ENCODE assay signal across 9 cellular contexts in genomic region chr22:31161386-31161785, GRCh38. TPM values are rescaled to one million over a fixed set of nuclear protein-coding genes. Genes with fewer than 3 reads are reported as not detected.
DNase-seq lines count a peak whose midpoint lies in the region; ATAC-seq and TF ChIP-seq lines count a peak whose summit lies in the region.
"Had no signal": no experiment of that assay in that cellular context is flagged by ENCODE, and none has a peak within 500 bp of the region (broad histone marks: within the 10 kb centered on the region; RNA-seq: fewer than 3 reads in every experiment).

No MANE protein-coding gene starts in this region.

- peak overlapping the region; percentile 75 for H3K4me3 ChIP-seq in astrocyte of the cerebellum (ENCODE audit: low read depth, low read length)
- peak overlapping the region; percentile 65 to 84 for H3K4me3 ChIP-seq in tibial artery

- H3K36me3 Mint-ChIP-seq in activated T-cell treated with anti-CD3 and anti-CD28 coated beads, Interleukin-2, amount 50 U/mL, for 4 hours (ENCODE audit: insufficient read depth) = peaks cover 10% of the 10 kb centered on the region
- peaks cover 9% of the 10 kb centered on the region for H3K36me3 Mint-ChIP-seq in memory B cell

- peak overlapping the region; percentile 96 for H3K27ac Mint-ChIP-seq in memory B cell

- ATAC-seq in activated T-cell treated with anti-CD3 and anti-CD28 coated beads, Interleukin-2, amount 50 U/mL, for 4 hours = no peak
- ATAC-seq in memory B cell (ENCODE audit: low read depth) = no peak

- in situ Hi-C loops in astrocyte of the cerebellum (cut with HindIII; ENCODE audit: low sequenced_read_pairs) = no loop called here

- TF ChIP-seq CTCF in astrocyte of the cerebellum (IDR thresholded peaks at IDR 0.05; ENCODE audit: low read depth, low read length, missing control alignments) (no peak), tibial artery (IDR thresholded peaks at IDR 0.05) (no peak)

- peaks cover 11 to 24% (median 11%) of the 10 kb centered on the region in 3 donors for H3K36me3 ChIP-seq in tibial artery

- H3K27ac ChIP-seq in tibial artery = peak overlapping the region; percentile 89 to 96

- intact Hi-C loops in tibial artery (cut with DNase I; ENCODE audit: low total_unique reads) (no loop called here), posterior cingulate gyrus (cut with DNase I) (no loop called here)

- no peak for DNase-seq in activated T-cell treated with anti-CD3 and anti-CD28 coated beads, Interleukin-2, amount 50 U/mL, for 4 hours
- no peak for DNase-seq in activated T-cell treated with anti-CD3 and anti-CD28 coated beads for 4 hours
- DNase-seq in astrocyte of the cerebellum (ENCODE audit: low read depth) = no peak
- DNase-seq in memory B cell (ENCODE audit: low spot score in 2 of 2) = no peak
- DNase-seq in tibial artery = no peak
- no peak for DNase-seq in posterior cingulate gyrus
- no peak for DNase-seq in activated effector memory CD4-positive, alpha-beta T cell treated with anti-CD3 and anti-CD28 coated beads, Interleukin-2, amount 50 U/mL, for 16 hours
- DNase-seq in activated CD4-positive, alpha-beta T cell treated with anti-CD3 and anti-CD28 coated beads for 4 hours = no peak

- peak overlapping the region; percentile 92 for H3K4me3 Mint-ChIP-seq in activated T-cell treated with anti-CD3 and anti-CD28 coated beads, Interleukin-2, amount 50 U/mL, for 4 hours
- H3K4me3 Mint-ChIP-seq in memory B cell = peak overlapping the region; percentile 98

- H3K27me3 Mint-ChIP-seq in activated T-cell treated with anti-CD3 and anti-CD28 coated beads, Interleukin-2, amount 50 U/mL, for 4 hours (ENCODE audit: low read depth) = no peaks in the 10 kb centered on the region
- no peaks in the 10 kb centered on the region for H3K27me3 Mint-ChIP-seq in memory B cell

- H3K4me1 ChIP-seq in tibial artery = peaks cover 0 to 62% (median 27%) of the 10 kb centered on the region in 4 donors

- H3K9me3 Mint-ChIP-seq in activated T-cell treated with anti-CD3 and anti-CD28 coated beads, Interleukin-2, amount 50 U/mL, for 4 hours = no peaks in the 10 kb centered on the region
- no peaks in the 10 kb centered on the region for H3K9me3 Mint-ChIP-seq in memory B cell

- no peaks in the 10 kb centered on the region for H3K27me3 ChIP-seq in tibial artery

- H3K9me3 ChIP-seq in tibial artery = no peaks in the 10 kb centered on the region

- H3K4me1 Mint-ChIP-seq in activated T-cell treated with anti-CD3 and anti-CD28 coated beads, Interleukin-2, amount 50 U/mL, for 4 hours (ENCODE audit: low read depth) = peaks cover 38% of the 10 kb centered on the region
- peaks cover 20% of the 10 kb centered on the region for H3K4me1 Mint-ChIP-seq in memory B cell

RNA-seq across cellular contexts. Expression of gene RNF185, which starts 1.4 kb away (rescaled TPM):
- 10 to 100 TPM; 25.3 to 34.1 (median 29.9) TPM for total RNA-seq in activated T-cell treated with anti-CD3 and anti-CD28 coated beads, Interleukin-2, amount 50 U/mL, for 4 hours

RNA-seq across cellular contexts. Expression of gene PLA2G3, which starts 21.1 kb away (rescaled TPM):
- not detected for total RNA-seq in activated T-cell treated with anti-CD3 and anti-CD28 coated beads, Interleukin-2, amount 50 U/mL, for 4 hours
- total RNA-seq: T-helper 2 cell treated with Interferon-gamma antibody and Interleukin-4, amounts not matched to agents 100 ng/mL and 5 ng/mL, for 36 hours had no signal

RNA-seq across cellular contexts. Expression of gene INPP5J, which starts 38.6 kb away (rescaled TPM):
- under 1 TPM in 2 of 3 donors, not detected in 1; 0.16 to 0.21 TPM for total RNA-seq in activated T-cell treated with anti-CD3 and anti-CD28 coated beads, Interleukin-2, amount 50 U/mL, for 4 hours
- total RNA-seq: T-helper 2 cell treated with Interferon-gamma antibody and Interleukin-4, amounts not matched to agents 100 ng/mL and 5 ng/mL, for 36 hours had no signal

RNA-seq across cellular contexts. Expression of gene LIMK2, which starts 50.7 kb away (rescaled TPM):
- total RNA-seq in activated T-cell treated with anti-CD3 and anti-CD28 coated beads, Interleukin-2, amount 50 U/mL, for 4 hours = 10 to 100 TPM; 18.6 to 22.6 (median 20.6) TPM

RNA-seq across cellular contexts. Expression of gene SELENOM, which starts 54.0 kb away (rescaled TPM):
- 10 to 100 TPM in 2 of 3 donors, 1 to 10 TPM in 1; 8.1 to 19.2 (median 12.1) TPM for total RNA-seq in activated T-cell treated with anti-CD3 and anti-CD28 coated beads, Interleukin-2, amount 50 U/mL, for 4 hours
